Comparison of ENCODE assay signal across 1 cellular context in the genomic region with DNA sequence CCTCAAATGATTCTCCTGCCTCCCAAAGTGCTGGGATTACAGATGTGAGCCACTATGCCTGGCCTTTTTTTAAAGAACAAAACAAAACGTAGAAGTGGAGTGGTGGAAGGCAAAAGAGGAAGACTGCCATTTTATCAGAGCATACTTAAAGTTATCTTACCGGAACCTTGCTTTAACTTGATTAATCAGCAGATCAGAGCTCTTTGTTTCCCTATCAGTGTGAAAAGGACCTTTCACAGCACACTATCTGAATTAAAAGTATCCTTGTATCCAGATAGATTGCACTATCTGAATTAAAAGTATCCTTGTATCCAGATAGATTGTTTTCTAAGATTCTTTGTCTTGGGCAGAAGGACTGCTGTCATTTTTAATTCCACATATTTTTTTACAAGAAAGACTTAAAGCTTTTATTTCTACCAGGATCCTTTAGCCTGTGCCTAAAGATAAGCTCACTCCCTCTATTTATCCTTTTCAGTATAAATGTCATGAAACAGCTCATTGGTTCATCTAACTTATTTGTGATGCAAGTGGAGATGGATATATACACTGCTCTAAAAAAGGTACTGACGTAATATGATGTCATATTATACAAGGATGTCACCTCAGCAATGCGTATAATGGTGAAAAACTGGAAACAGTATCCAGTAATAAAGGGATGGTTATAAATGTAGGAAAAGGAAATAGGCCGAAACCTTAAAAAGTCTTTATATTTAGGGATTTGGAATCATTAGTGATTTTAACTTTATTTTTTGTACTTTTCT.
TF ChIP-seq lines count a peak whose summit lies in the region.

No MANE protein-coding gene starts in this region.

TF ChIP-seq in K562, 482 proteins besides CTCF, POLR2A, EP300 and RAD21 (continued from another document):
- TF ChIP-seq, protein P1, sequence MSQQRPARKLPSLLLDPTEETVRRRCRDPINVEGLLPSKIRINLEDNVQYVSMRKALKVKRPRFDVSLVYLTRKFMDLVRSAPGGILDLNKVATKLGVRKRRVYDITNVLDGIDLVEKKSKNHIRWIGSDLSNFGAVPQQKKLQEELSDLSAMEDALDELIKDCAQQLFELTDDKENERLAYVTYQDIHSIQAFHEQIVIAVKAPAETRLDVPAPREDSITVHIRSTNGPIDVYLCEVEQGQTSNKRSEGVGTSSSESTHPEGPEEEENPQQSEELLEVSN (IDR thresholded peaks at IDR 0.05; ENCODE audit: borderline replicate concordance in 1 of 2, extremely low read depth in 1 of 2, insufficient read depth in 1 of 2, insufficient read length in 1 of 2, low read depth in 1 of 2, low read length in 1 of 2, poor library complexity in 1 of 2, severe bottlenecking in 1 of 2) = no peak
- no peak for TF ChIP-seq BRCA1 (IDR thresholded peaks at IDR 0.05)
- TF ChIP-seq BRCA1 (CRISPR knock-in tag; IDR thresholded peaks at IDR 0.05) = no peak
